Comparison of ENCODE assay signal across 12 cellular contexts in genomic region chr1:69846267-69846666, GRCh38.
"Had no signal": no experiment of that assay in that cellular context is flagged by ENCODE, and none has a peak within 500 bp of the region (broad histone marks: within the 10 kb centered on the region; RNA-seq: fewer than 3 reads in every experiment).

No MANE protein-coding gene starts in this region.

- H3K9me3 ChIP-seq: tibial artery, uterus had no signal

- DNase-seq: activated CD4-positive, alpha-beta T cell treated with anti-CD3 and anti-CD28 coated beads, Interleukin-2, amount 50 U/mL, for 1 hour; activated T-cell treated with anti-CD3 and anti-CD28 coated beads, Interleukin-2, amount 50 U/mL, for 1 hour; amygdala; kidney glomerular epithelial cell; tibial artery; uterus had no signal

- H3K27ac ChIP-seq: parathyroid adenoma, tibial artery, uterus had no signal

- H3K4me1 Mint-ChIP-seq: activated naive CD4-positive, alpha-beta T cell treated with anti-CD3 and anti-CD28 coated beads, Interleukin-2, amount 50 U/mL, for 24 hours; mesothelial cell of epicardium; neural crest cell had no signal

- H3K36me3 Mint-ChIP-seq: activated naive CD4-positive, alpha-beta T cell treated with anti-CD3 and anti-CD28 coated beads, Interleukin-2, amount 50 U/mL, for 24 hours; mesothelial cell of epicardium had no signal

- H3K27me3 Mint-ChIP-seq: activated naive CD4-positive, alpha-beta T cell treated with anti-CD3 and anti-CD28 coated beads, Interleukin-2, amount 50 U/mL, for 24 hours; brain; dendritic cell treated with granulocyte-macrophage colony-stimulating factor and Interleukin-4, amounts not matched to agents 40 ng/mL and 50 ng/mL, for 4 days had no signal

- H3K27me3 ChIP-seq: tibial artery, uterus had no signal

- H3K27ac Mint-ChIP-seq: activated naive CD4-positive, alpha-beta T cell treated with anti-CD3 and anti-CD28 coated beads, Interleukin-2, amount 50 U/mL, for 24 hours; dendritic cell treated with granulocyte-macrophage colony-stimulating factor and Interleukin-4, amounts not matched to agents 40 ng/mL and 50 ng/mL, for 4 days; mesothelial cell of epicardium had no signal

- H3K4me3 Mint-ChIP-seq: activated naive CD4-positive, alpha-beta T cell treated with anti-CD3 and anti-CD28 coated beads, Interleukin-2, amount 50 U/mL, for 24 hours; brain; dendritic cell treated with granulocyte-macrophage colony-stimulating factor and Interleukin-4, amounts not matched to agents 40 ng/mL and 50 ng/mL, for 4 days; mesothelial cell of epicardium; neural crest cell had no signal
